14 cellular contexts compared by ENCODE assay signal in genomic region chr9:77180056-77180455, GRCh38. TPM values are rescaled to one million over a fixed set of nuclear protein-coding genes. Genes with fewer than 3 reads are reported as not detected.
DNase-seq lines count a peak whose midpoint lies in the region; ATAC-seq and TF ChIP-seq lines count a peak whose summit lies in the region.
"Had no signal": no experiment of that assay in that cellular context is flagged by ENCODE, and none has a peak within 500 bp of the region (broad histone marks: within the 10 kb centered on the region; RNA-seq: fewer than 3 reads in every experiment).

No MANE protein-coding gene starts in this region.

- H3K9ac ChIP-seq in KMS-11: peak overlapping the region; percentile 82; the same call in 1 of the 2 replicates

- H3K27ac Mint-ChIP-seq in activated CD4-positive, alpha-beta T cell treated with anti-CD3 and anti-CD28 coated beads, Interleukin-2, amount 10 ng/mL, durations not matched to agents 24 days and 14 days: no peak overlapping the region
- no peak overlapping the region for H3K27ac Mint-ChIP-seq in activated naive CD8-positive, alpha-beta T cell treated with anti-CD3 and anti-CD28 coated beads for 36 hours
- H3K27ac Mint-ChIP-seq in nephron progenitor cell: no peak overlapping the region

- peak overlapping the region; percentile 99 for H3K4me3 Mint-ChIP-seq in activated CD4-positive, alpha-beta T cell treated with anti-CD3 and anti-CD28 coated beads, Interleukin-2, amount 10 ng/mL, durations not matched to agents 24 days and 14 days
- peak overlapping the region; percentile 72 for H3K4me3 Mint-ChIP-seq in activated naive CD8-positive, alpha-beta T cell treated with anti-CD3 and anti-CD28 coated beads for 36 hours
- peak overlapping the region; percentile 97 for H3K4me3 Mint-ChIP-seq in nephron progenitor cell

- no peaks in the 10 kb centered on the region for H3K9me3 Mint-ChIP-seq in activated CD4-positive, alpha-beta T cell treated with anti-CD3 and anti-CD28 coated beads, Interleukin-2, amount 10 ng/mL, durations not matched to agents 24 days and 14 days
- H3K9me3 Mint-ChIP-seq in activated naive CD8-positive, alpha-beta T cell treated with anti-CD3 and anti-CD28 coated beads for 36 hours: no peaks in the 10 kb centered on the region
- H3K9me3 Mint-ChIP-seq in nephron progenitor cell: no peaks in the 10 kb centered on the region

- H3K27me3 Mint-ChIP-seq in activated CD4-positive, alpha-beta T cell treated with anti-CD3 and anti-CD28 coated beads, Interleukin-2, amount 10 ng/mL, durations not matched to agents 24 days and 14 days: peaks cover 11% of the 10 kb centered on the region
- H3K27me3 Mint-ChIP-seq in activated naive CD8-positive, alpha-beta T cell treated with anti-CD3 and anti-CD28 coated beads for 36 hours: no peaks in the 10 kb centered on the region
- H3K27me3 Mint-ChIP-seq in nephron progenitor cell (ENCODE audit: low read depth, poor library complexity): peaks cover 10% of the 10 kb centered on the region

- peak overlapping the region; percentile 84; the same call in 1 of the 2 replicates for H3K27ac ChIP-seq in KMS-11

- peak overlapping the region; percentile 81 for H3K4me2 ChIP-seq in KMS-11
- H3K4me2 ChIP-seq: smooth muscle cell had no signal

- peaks cover 24% of the 10 kb centered on the region for H3K4me1 Mint-ChIP-seq in activated CD4-positive, alpha-beta T cell treated with anti-CD3 and anti-CD28 coated beads, Interleukin-2, amount 10 ng/mL, durations not matched to agents 24 days and 14 days
- H3K4me1 Mint-ChIP-seq in activated naive CD8-positive, alpha-beta T cell treated with anti-CD3 and anti-CD28 coated beads for 36 hours: peaks cover 28% of the 10 kb centered on the region
- H3K4me1 Mint-ChIP-seq in nephron progenitor cell: peaks cover 37% of the 10 kb centered on the region

- H4K20me1 ChIP-seq in KMS-11 (ENCODE audit: insufficient read depth): peaks cover 20% of the 10 kb centered on the region

- no peak for DNase-seq in activated CD4-positive, alpha-beta T cell treated with anti-CD3 and anti-CD28 coated beads, Interleukin-2, amount 10 ng/mL, durations not matched to agents 24 days and 14 days
- no peak for DNase-seq in activated CD4-positive, alpha-beta T cell treated with anti-CD3 and anti-CD28 coated beads, Interleukin-2, amount 50 U/mL, for 48 hours
- DNase-seq in activated naive CD8-positive, alpha-beta T cell treated with anti-CD3 and anti-CD28 coated beads for 36 hours: no peak
- DNase-seq in nephron progenitor cell (no peak), NOMO-1 treated with DMSO at 0.1 percent for 48 hours (lab: John Stamatoyannopoulos, UW; ENCODE audit: unreplicated experiment) (no peak), mucosa of gallbladder (ENCODE audit: low spot score) (no peak)
- DNase-seq: DMS79; left colon; NCI-H2081 treated with DMSO at 0.1 percent for 48 hours; NK-92 treated with Interleukin-12 subunit alpha and Interleukin-12 subunit beta, amount 100 ng/mL, for 24 hours; transverse colon had no signal

- H3K79me2 ChIP-seq in KMS-11 (ENCODE audit: insufficient read depth, low read depth): peaks cover 72% of the 10 kb centered on the region

- intact Hi-C loops in activated CD4-positive, alpha-beta T cell treated with anti-CD3 and anti-CD28 coated beads, Interleukin-2, amount 10 ng/mL, durations not matched to agents 24 days and 14 days (cut with micrococcal nuclease): no loop called here

- no peak overlapping the region for H2AFZ ChIP-seq in KMS-11 (ENCODE audit: low read depth)

- H3K36me3 ChIP-seq in KMS-11 (ENCODE audit: insufficient read depth): no peaks in the 10 kb centered on the region
- H3K36me3 ChIP-seq: transverse colon had no signal

- H3K4me1 ChIP-seq in KMS-11 (ENCODE audit: low read depth, poor library complexity, severe bottlenecking): peaks cover 39% of the 10 kb centered on the region

- ATAC-seq in HG02840 (IDR thresholded peaks at IDR 0.05; ENCODE audit: low FRiP score, unreplicated experiment): no peak
- ATAC-seq: left colon had no signal

- H3K27me3 ChIP-seq in KMS-11 (ENCODE audit: insufficient read depth, low read depth): no peaks in the 10 kb centered on the region
- H3K27me3 ChIP-seq: transverse colon had no signal

- peaks cover 6% of the 10 kb centered on the region for H3K36me3 Mint-ChIP-seq in activated CD4-positive, alpha-beta T cell treated with anti-CD3 and anti-CD28 coated beads, Interleukin-2, amount 10 ng/mL, durations not matched to agents 24 days and 14 days (ENCODE audit: low read depth)
- peaks cover 16% of the 10 kb centered on the region for H3K36me3 Mint-ChIP-seq in activated naive CD8-positive, alpha-beta T cell treated with anti-CD3 and anti-CD28 coated beads for 36 hours
- H3K36me3 Mint-ChIP-seq in nephron progenitor cell (ENCODE audit: low read depth): peaks cover 10% of the 10 kb centered on the region

- no peak overlapping the region for H3K4me3 ChIP-seq in KMS-11 (IDR thresholded peaks at IDR 0.05; ENCODE audit: insufficient read depth, low read depth, low read length)

- TF ChIP-seq CTCF in KMS-11 (conservative IDR thresholded peaks at IDR 0.05; ENCODE audit: low read depth, low read length) (no peak), nephron progenitor cell (IDR thresholded peaks at IDR 0.05) (no peak)

RNA-seq across cellular contexts. Expression of gene VPS13A, which starts 2.7 kb away (rescaled TPM):
- 44.9 and 47.7 TPM in 2 replicates for total RNA-seq in activated CD4-positive, alpha-beta T cell treated with anti-CD3 and anti-CD28 coated beads, Interleukin-2, amount 10 ng/mL, durations not matched to agents 24 days and 14 days
- 10 to 100 TPM; 28.4 to 28.8 TPM for total RNA-seq in activated naive CD8-positive, alpha-beta T cell treated with anti-CD3 and anti-CD28 coated beads for 36 hours
- total RNA-seq in mucosa of gallbladder: 83.3 TPM
